ENCODE assay signal across 15 cellular contexts in the genomic region with DNA sequence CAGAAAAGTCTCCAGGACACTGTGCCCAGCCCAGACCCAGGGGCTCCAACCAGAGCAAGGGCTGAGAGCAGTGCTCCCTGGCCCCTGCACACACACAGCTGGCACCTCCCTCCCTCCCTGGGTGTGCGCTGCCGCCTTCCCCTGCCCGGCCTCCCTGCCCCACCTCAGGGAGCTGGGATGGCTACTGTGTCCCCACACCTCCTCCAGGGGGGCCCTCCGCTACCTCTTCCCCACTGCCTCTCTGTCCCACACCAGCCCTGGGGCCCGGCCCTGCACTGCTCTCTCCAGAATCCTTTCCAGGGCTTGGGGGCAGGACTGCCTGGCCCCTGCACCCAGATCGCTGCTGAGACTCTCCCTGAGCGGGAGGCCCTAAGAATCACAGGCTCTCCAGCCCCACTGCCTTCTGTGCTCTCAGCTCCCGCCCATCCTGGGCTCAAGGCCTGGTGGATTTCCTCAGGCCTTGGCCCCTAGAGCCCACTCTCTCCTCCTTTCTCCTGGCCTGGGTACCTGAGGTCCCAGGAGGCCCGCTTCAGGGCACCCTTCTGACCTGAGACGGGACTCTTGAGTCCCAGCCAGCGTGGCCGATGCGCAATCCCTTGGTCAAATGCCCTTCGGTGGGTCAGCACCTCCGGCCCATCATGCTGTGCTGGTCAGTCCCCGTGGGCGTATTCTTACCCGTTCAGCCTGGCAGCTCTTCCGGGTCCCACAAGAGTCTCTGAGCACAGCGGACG.
"Had no signal": no experiment of that assay in that cellular context is flagged by ENCODE, and none has a peak within 500 bp of the region (broad histone marks: within the 10 kb centered on the region; RNA-seq: fewer than 3 reads in every experiment).

No MANE protein-coding gene starts in this region.

- H3K4me1 Mint-ChIP-seq: activated naive CD4-positive, alpha-beta T cell treated with anti-CD3 and anti-CD28 coated beads, Interleukin-2, amount 50 U/mL, for 24 hours; naive thymus-derived CD8-positive, alpha-beta T cell had no signal

- H3K4me3 Mint-ChIP-seq: activated naive CD4-positive, alpha-beta T cell treated with anti-CD3 and anti-CD28 coated beads, Interleukin-2, amount 50 U/mL, for 24 hours; activated T-cell treated with anti-CD3 and anti-CD28 coated beads, Interleukin-2, amount 50 U/mL, for 24 hours; naive thymus-derived CD8-positive, alpha-beta T cell had no signal

- H3K9me3 ChIP-seq: body of pancreas, pancreas, SK-N-SH had no signal

- H3K27ac ChIP-seq: body of pancreas, pancreas, upper lobe of left lung had no signal

- H3K4me1 ChIP-seq: body of pancreas, pancreas, upper lobe of left lung had no signal

- H3K27ac Mint-ChIP-seq: activated naive CD4-positive, alpha-beta T cell treated with anti-CD3 and anti-CD28 coated beads, Interleukin-2, amount 50 U/mL, for 24 hours; activated T-cell treated with anti-CD3 and anti-CD28 coated beads, Interleukin-2, amount 50 U/mL, for 24 hours; naive thymus-derived CD8-positive, alpha-beta T cell had no signal

- H3K4me3 ChIP-seq: body of pancreas, pancreas, upper lobe of left lung had no signal

- H3K27me3 ChIP-seq: body of pancreas, pancreas, upper lobe of left lung had no signal

- DNase-seq: activated CD4-positive, alpha-beta T cell treated with anti-CD3 and anti-CD28 coated beads for 4 hours; activated effector memory CD4-positive, alpha-beta T cell treated with Interleukin-2 at 50 U/mL for 16 hours; activated T-cell treated with anti-CD3 and anti-CD28 coated beads, Interleukin-2, amount 50 U/mL, for 24 hours; body of pancreas; cerebellar nuclear complex; hippocampal formation; naive thymus-derived CD8-positive, alpha-beta T cell; SK-N-SH; small intestine; substantia nigra; T-helper 1 cell had no signal

- H3K36me3 Mint-ChIP-seq: activated naive CD4-positive, alpha-beta T cell treated with anti-CD3 and anti-CD28 coated beads, Interleukin-2, amount 50 U/mL, for 24 hours had no signal

- ATAC-seq: body of pancreas; esophagus mucosa; naive thymus-derived CD8-positive, alpha-beta T cell; pancreas had no signal

- H3K36me3 ChIP-seq: pancreas, upper lobe of left lung had no signal

- H3K9me3 Mint-ChIP-seq: activated naive CD4-positive, alpha-beta T cell treated with anti-CD3 and anti-CD28 coated beads, Interleukin-2, amount 50 U/mL, for 24 hours had no signal
